ENCODE assay signal across 1 cellular context in genomic region chr10:3803295-3803883, GRCh38.
TF ChIP-seq lines count a peak whose summit lies in the region.

No MANE protein-coding gene starts in this region.

TF ChIP-seq in K562, 482 proteins besides CTCF, POLR2A, EP300 and RAD21 (continued from another document):
- TF ChIP-seq ZMIZ1 (IDR thresholded peaks at IDR 0.05; ENCODE audit: low read depth in 2 of 2, low read length in 2 of 2) (no peak), CTBP1 (IDR thresholded peaks at IDR 0.05; ENCODE audit: borderline replicate concordance) (no peak), MGA (IDR thresholded peaks at IDR 0.05) (peak; percentile 71), ZNF655 (CRISPR knock-in tag; IDR thresholded peaks at IDR 0.05) (no peak), CREM (IDR thresholded peaks at IDR 0.05; ENCODE audit: low read depth) (0 out of 2 replicates have a peak, but pooled peaks have one; percentile 25), CEBPG (CRISPR knock-in tag; IDR thresholded peaks at IDR 0.05) (no peak), CEBPG (tag; conservative IDR thresholded peaks at IDR 0.05 in 1 of 2, IDR thresholded peaks at IDR 0.05 in 1 of 2) (no peak), ZNF318 (IDR thresholded peaks at IDR 0.05; ENCODE audit: borderline replicate concordance in 1 of 2, low read depth in 1 of 2) (0 out of 4 replicates have a peak, but pooled peaks of 1 of the 2 experiments have one; percentile 29), RBM25 (IDR thresholded peaks at IDR 0.05; ENCODE audit: low read depth, low read length, severe bottlenecking) (no peak)
